In genomic region chrX:72663737-72664136, GRCh38 we compare ENCODE assay signal across 17 cellular contexts. TPM values are rescaled to one million over a fixed set of nuclear protein-coding genes. Genes with fewer than 3 reads are reported as not detected.
"Had no signal": no experiment of that assay in that cellular context is flagged by ENCODE, and none has a peak within 500 bp of the region (broad histone marks: within the 10 kb centered on the region; RNA-seq: fewer than 3 reads in every experiment).

No MANE protein-coding gene starts in this region.

- H3K4me1 Mint-ChIP-seq: T-helper 17 cell had no signal

- H3K9me3 Mint-ChIP-seq: immature natural killer cell had no signal

- H3K27ac ChIP-seq: heart left ventricle, right atrium auricular region, skin epidermis, tibial nerve, vagina had no signal

- H3K27me3 Mint-ChIP-seq: T-helper 17 cell had no signal

- H3K36me3 Mint-ChIP-seq: immature natural killer cell, natural killer cell had no signal

- H3K4me3 ChIP-seq: heart left ventricle, right atrium auricular region, skin epidermis, tibial nerve, vagina had no signal

- ATAC-seq: heart left ventricle, natural killer cell, T-helper 17 cell had no signal

- H3K27ac Mint-ChIP-seq: immature natural killer cell, natural killer cell had no signal

- H3K4me3 Mint-ChIP-seq: immature natural killer cell, natural killer cell, T-helper 17 cell had no signal

- H3K4me1 ChIP-seq: heart left ventricle, right atrium auricular region, tibial nerve, vagina had no signal

- H3K36me3 ChIP-seq: right atrium auricular region, tibial nerve, vagina had no signal

- H3K9me3 ChIP-seq: tibial nerve, vagina had no signal

- DNase-seq: activated CD4-positive, alpha-beta T cell treated with anti-CD3 and anti-CD28 coated beads for 48 hours; activated gamma-delta T cell; activated T-cell treated with anti-CD3 and anti-CD28 coated beads, Interleukin-2, amount 50 U/mL, for 1 hour; aorta; heart left ventricle; immature natural killer cell; mesendoderm; natural killer cell; stimulated activated CD4-positive, alpha-beta T cell treated with anti-CD3 and anti-CD28 coated beads, Interleukin-15, amount 100 ng/mL, for 24 hours; stimulated activated CD4-positive, alpha-beta T cell treated with anti-CD3 and anti-CD28 coated beads, Interleukin-4, amount 100 ng/mL, for 1 hour; stimulated activated naive CD4-positive, alpha-beta T cell treated with Interleukin-2 at 50 U/mL for 16 hours; substantia nigra; T-helper 17 cell had no signal

RNA-seq across cellular contexts. Expression of gene PHKA1, which starts 50.4 kb away (rescaled TPM):
- polyA plus RNA-seq: immature natural killer cell had no signal
